ENCODE assay signal across 8 cellular contexts in the genomic region with DNA sequence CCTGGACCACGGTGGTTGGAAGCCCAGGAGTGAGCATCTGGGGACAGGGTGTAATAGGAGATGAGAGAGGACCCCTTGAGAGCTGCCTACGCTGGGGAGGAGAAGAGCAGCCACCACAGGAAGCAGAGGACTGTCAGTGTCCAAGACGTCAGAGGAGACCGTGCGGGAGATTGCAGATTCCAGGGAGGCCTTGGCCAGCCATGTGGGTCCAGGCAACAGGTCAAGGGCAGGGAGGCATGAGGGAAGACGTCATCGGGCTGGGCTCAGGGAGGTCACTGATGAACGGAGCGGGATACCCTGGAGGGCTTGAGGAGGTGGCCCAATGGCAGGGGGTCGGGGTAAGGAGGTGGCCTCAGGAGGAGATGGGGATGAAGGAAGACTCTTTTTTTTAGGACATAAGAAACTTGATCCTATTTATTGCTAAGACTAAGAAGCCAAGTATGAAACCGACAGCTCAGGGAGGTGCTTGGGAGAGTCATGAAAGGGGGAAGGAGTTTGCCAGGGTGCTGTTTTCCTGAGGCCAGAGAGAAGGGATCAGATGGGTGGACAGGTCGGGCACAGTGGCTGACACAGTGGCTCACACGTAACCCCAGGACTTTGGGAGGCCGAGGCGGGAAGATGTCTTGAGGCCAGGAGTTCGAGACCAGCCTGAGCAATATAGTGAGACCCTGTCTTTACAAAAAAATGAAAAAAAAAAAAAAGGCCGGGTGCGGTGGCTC. TPM values are rescaled to one million over a fixed set of nuclear protein-coding genes. Genes with fewer than 3 reads are reported as not detected.
DNase-seq lines count a peak whose midpoint lies in the region; ATAC-seq, FAIRE-seq and TF ChIP-seq lines count a peak whose summit lies in the region.
"Not testable (repeated sequence)": the region's sequence is repeated elsewhere in the genome, so short reads cannot be mapped to it uniquely, and the experiment has no call there.

No MANE protein-coding gene starts in this region.

- H4K20me1 ChIP-seq in KMS-11 (ENCODE audit: insufficient read depth); H1 (replicated peaks in 1 of 2; ENCODE audit: control insufficient read depth in 1 of 2, insufficient read depth in 2 of 2, low read length in 2 of 2): not testable (repeated sequence)

- not testable (repeated sequence) for H4K5ac ChIP-seq in H1 (ENCODE audit: insufficient read length, low read depth, low read length)

- not testable (repeated sequence) for H3K4ac ChIP-seq in H1 (replicated peaks; ENCODE audit: insufficient read length, low read depth, low read length)

- H2BK20ac ChIP-seq in H1 (ENCODE audit: low read length), result not testable (repeated sequence)

- not testable (repeated sequence) for H2AK5ac ChIP-seq in H1 (ENCODE audit: low read depth, low read length)

- H3K4me2 ChIP-seq in KMS-11, result peak overlapping the region; percentile 55; the same call in 1 of the 2 replicates
- H3K4me2 ChIP-seq in H1 (ENCODE audit: insufficient read depth in 1 of 2, low read depth in 2 of 2, low read length in 2 of 2), result not testable (repeated sequence)

- CTCF ChIA-PET in H1 (lab: Charles Lee; ENCODE audit: partially characterized antibody), result interaction anchor here (0.8 kb wide), 1 partner anchor 39 kb away, joined by 3 read pairs; no protein-coding TSS in a partner anchor

- not testable (repeated sequence) for H3K23ac ChIP-seq in H1 (ENCODE audit: insufficient read length)

- not testable (repeated sequence) for H3K4me3 ChIP-seq in KMS-11 (IDR thresholded peaks at IDR 0.05; ENCODE audit: insufficient read depth, low read depth, low read length); adrenal gland; H1 (ENCODE audit: extremely low read depth in 1 of 4, insufficient read depth in 2 of 4, low read depth in 3 of 4, low read length in 4 of 4)

- not testable (repeated sequence) for H3K79me1 ChIP-seq in H1 (ENCODE audit: low read depth, low read length)

- H2BK5ac ChIP-seq in H1 (ENCODE audit: low read depth, low read length), result peak overlapping the region; percentile 52; the same call in 1 of the 2 replicates

- H3K27me3 Mint-ChIP-seq in mesothelial cell of epicardium (ENCODE audit: low read depth); progenitor cell of endocrine pancreas; type B pancreatic cell: not testable (repeated sequence)

- TF ChIP-seq RAD21 in H1 (IDR thresholded peaks at IDR 0.05 in 1 of 2, conservative IDR thresholded peaks at IDR 0.05 in 1 of 2; ENCODE audit: low read depth in 2 of 2, low read length in 2 of 2), result not testable (repeated sequence)

- H2BK120ac ChIP-seq in H1 (replicated peaks; ENCODE audit: low read depth, low read length), result not testable (repeated sequence)

- H3K27me3 ChIP-seq in KMS-11 (ENCODE audit: insufficient read depth, low read depth); adrenal gland; H1 (replicated peaks in 1 of 4; ENCODE audit: control insufficient read depth in 3 of 4, extremely low read depth in 1 of 4, insufficient read depth in 3 of 4, low read length in 3 of 4): not testable (repeated sequence)

- not testable (repeated sequence) for H3K36me3 ChIP-seq in KMS-11 (ENCODE audit: insufficient read depth); adrenal gland (replicated peaks in 1 of 2); H1 (ENCODE audit: control insufficient read depth in 2 of 4, insufficient read depth in 4 of 4, low read length in 3 of 4)

- H4K91ac ChIP-seq in H1 (replicated peaks; ENCODE audit: insufficient read length, low read length), result not testable (repeated sequence)

- not testable (repeated sequence) for H2BK15ac ChIP-seq in H1 (ENCODE audit: low read length)

- FAIRE-seq in H1 (lab: Jason Lieb, UNC), result not testable (repeated sequence)

- not testable (repeated sequence) for H3K36me3 Mint-ChIP-seq in mesothelial cell of epicardium; progenitor cell of endocrine pancreas (ENCODE audit: insufficient read depth); type B pancreatic cell

- intact Hi-C loops in adrenal gland (cut with DNase I); left cardiac atrium (cut with DNase I): not testable (repeated sequence)

- H3K27ac Mint-ChIP-seq in mesothelial cell of epicardium (peak overlapping the region; percentile 100), progenitor cell of endocrine pancreas (peak overlapping the region; percentile 99), type B pancreatic cell (peak overlapping the region; percentile 93)

- H3K9me3 ChIP-seq in adrenal gland (replicated peaks in 1 of 3); H1 (ENCODE audit: insufficient read depth in 2 of 2, low read depth in 1 of 2, low read length in 1 of 2): not testable (repeated sequence)

- H2AFZ ChIP-seq in KMS-11 (ENCODE audit: low read depth); H1 (ENCODE audit: low read length): not testable (repeated sequence)

- H2BK12ac ChIP-seq in H1 (ENCODE audit: low read depth, low read length), result 0 out of 2 replicates have a peak overlapping the region, but pooled peaks have one; percentile 60

- H3K23me2 ChIP-seq in H1 (ENCODE audit: low read depth, low read length), result not testable (repeated sequence)

- H3K4me3 Mint-ChIP-seq in mesothelial cell of epicardium; progenitor cell of endocrine pancreas (ENCODE audit: low read depth): not testable (repeated sequence)
- peak overlapping the region; percentile 63 for H3K4me3 Mint-ChIP-seq in type B pancreatic cell

- H3K9me3 Mint-ChIP-seq in mesothelial cell of epicardium; progenitor cell of endocrine pancreas (ENCODE audit: low read depth); type B pancreatic cell: not testable (repeated sequence)

- H3K18ac ChIP-seq in H1 (ENCODE audit: extremely low read depth, low read length), result peak overlapping the region; percentile 71; the same call in 1 of the 2 replicates

- not testable (repeated sequence) for TF ChIP-seq POLR2A in adrenal gland (IDR thresholded peaks at IDR 0.05); H1 (IDR thresholded peaks at IDR 0.05; ENCODE audit: control extremely low read depth in 1 of 2, low read depth in 2 of 2, low read length in 2 of 2)

- H3K9ac ChIP-seq in KMS-11; H1 (replicated peaks in 1 of 4; ENCODE audit: extremely low read depth in 1 of 4, low read depth in 3 of 4, low read length in 3 of 4): not testable (repeated sequence)

- peak overlapping the region; percentile 73 for H3K27ac ChIP-seq in C4-2B
- H3K27ac ChIP-seq in KMS-11, result peak overlapping the region; percentile 94; the same call in 1 of the 2 replicates
- peak overlapping the region in 4 of 5 donors; percentile 33 to 84 (median 72) for H3K27ac ChIP-seq in adrenal gland
- not testable (repeated sequence) for H3K27ac ChIP-seq in H1 (ENCODE audit: low read depth, low read length)

- not testable (repeated sequence) for TF ChIP-seq CTCF in C4-2B (conservative IDR thresholded peaks at IDR 0.05); KMS-11 (conservative IDR thresholded peaks at IDR 0.05; ENCODE audit: low read depth, low read length); adrenal gland (IDR thresholded peaks at IDR 0.05); H1 (IDR thresholded peaks at IDR 0.05; ENCODE audit: control extremely low read depth in 1 of 3, insufficient read depth in 1 of 3, low read depth in 1 of 3, low read length in 3 of 3); mesothelial cell of epicardium (IDR thresholded peaks at IDR 0.05; ENCODE audit: unreplicated experiment); progenitor cell of endocrine pancreas (IDR thresholded peaks at IDR 0.05; ENCODE audit: unreplicated experiment); type B pancreatic cell (conservative IDR thresholded peaks at IDR 0.05)

- ATAC-seq in left cardiac atrium, result peak; percentile 6 to 11

- H3K79me2 ChIP-seq in KMS-11 (ENCODE audit: insufficient read depth, low read depth) (peaks cover 47% of the 10 kb centered on the region; the same call in 1 of the 2 replicates), H1 (ENCODE audit: control insufficient read depth in 1 of 2, insufficient read depth in 2 of 2, low read length in 2 of 2) (peaks cover 0 to 43% of the 10 kb centered on the region in 2 experiments; a peak in 2 of 4 replicates)

- H3K4me1 Mint-ChIP-seq in mesothelial cell of epicardium (peaks cover 40% of the 10 kb centered on the region), progenitor cell of endocrine pancreas (ENCODE audit: low read depth) (peaks cover 44% of the 10 kb centered on the region), type B pancreatic cell (ENCODE audit: unreplicated experiment) (peaks cover 43% of the 10 kb centered on the region)

- not testable (repeated sequence) for H3K14ac ChIP-seq in H1 (ENCODE audit: insufficient read length)

- DNase-seq in adrenal gland, result peak; percentile 44 to 73 (median 68)
- not testable (repeated sequence) for DNase-seq in H1 (ENCODE audit: low read depth in 1 of 2, low spot score in 2 of 2); left cardiac atrium; mesothelial cell of epicardium (ENCODE audit: low spot score in 2 of 2, unreplicated experiment in 2 of 2); progenitor cell of endocrine pancreas (ENCODE audit: low spot score, unreplicated experiment); type B pancreatic cell (ENCODE audit: extremely low spot score, unreplicated experiment)

- 64 to 70% (median 67%) methylated on average over 18 of the region's 18 CpGs for WGBS in adrenal gland, 4 donors
- WGBS in H1 (ENCODE audit: extremely low coverage in 1 of 2, insufficient coverage in 1 of 2, insufficient read length in 1 of 2, insufficient replicate concordance in 2 of 2, low coverage in 1 of 2, low lambda C conversion rate in 2 of 2, missing lambda C conversion rate in 1 of 2), 2 experiments, result 94% methylated on average over 11 of the region's 18 CpGs; no CpG with 5 or more reads in 1 of the 2 experiments

- not testable (repeated sequence) for H4K8ac ChIP-seq in H1 (ENCODE audit: extremely low read depth, insufficient read depth, low read length)

- not testable (repeated sequence) for TF ChIP-seq EP300 in H1 (IDR thresholded peaks at IDR 0.05; ENCODE audit: borderline replicate concordance in 1 of 2, low read depth in 2 of 2, low read length in 2 of 2)

- POLR2A ChIA-PET in H1 (lab: Charles Lee; ENCODE audit: partially characterized antibody), result not testable (repeated sequence)

- not testable (repeated sequence) for H3K56ac ChIP-seq in H1 (replicated peaks; ENCODE audit: insufficient read length, low read depth, low read length)

- H3K4me1 ChIP-seq in KMS-11 (ENCODE audit: low read depth, poor library complexity, severe bottlenecking) (peaks cover 73% of the 10 kb centered on the region), adrenal gland (replicated peaks in 1 of 2) (peaks cover 17 to 18% of the 10 kb centered on the region in 2 donors)
- H3K4me1 ChIP-seq in H1 (replicated peaks in 1 of 4; ENCODE audit: control insufficient read depth in 3 of 4, insufficient read depth in 4 of 4, low read length in 3 of 4), result not testable (repeated sequence)

RNA-seq across cellular contexts. Expression of gene CASTOR2, which starts 30.5 kb away (rescaled TPM):
- total RNA-seq in adrenal gland (10 to 100 TPM; 15.2 to 48.4 (median 23.1) TPM), left cardiac atrium (10 to 100 TPM; 31.0 to 35.6 TPM), mesothelial cell of epicardium (40.8 to 44.5 TPM (median 41.8 TPM) in 3 replicates), progenitor cell of endocrine pancreas (67.0 and 79.8 TPM in 2 replicates), type B pancreatic cell (ENCODE audit: low replicate concordance) (42.8 and 70.3 TPM in 2 replicates)
- polyA plus RNA-seq in adrenal gland (1 to 10 TPM in 2 of 3 donors, under 1 TPM in 1; 0.47 to 3.6 (median 2.0) TPM), H1 (2011; rRNA removed) (12.1 and 18.7 TPM in 2 replicates)
- total RNA-seq in H1 (2021; fragmentation: NEBNext Ultra II Directional; extraction: Animal tissue kit (Norgen Biotek cat#: 25700)), result 45.9 and 47.8 TPM in 2 replicates
- polyA plus RNA-seq in H1 (2011; cell fraction: cytosol; rRNA removed), result 11.6 TPM
- 15.6 TPM for polyA plus RNA-seq in H1 (2011; cell fraction: nucleus; rRNA removed)
- 5.9 to 11.9 TPM (median 10.1 TPM) in 4 replicates for polyA plus RNA-seq in H1 (2012, experiment 1 of 2)
- polyA plus RNA-seq in H1 (2012, experiment 2 of 2), result 7.4 TPM
- polyA plus RNA-seq in H1 (2013, experiment 1 of 2), result 12.1 TPM
- polyA plus RNA-seq in H1 (2013, experiment 2 of 2), result 11.4 TPM
- polyA minus RNA-seq in H1 (2011; rRNA and poly(A)+ RNA removed), result 38.3 and 52.6 TPM in 2 replicates
- 31.9 TPM for polyA minus RNA-seq in H1 (2011; cell fraction: cytosol; rRNA and poly(A)+ RNA removed)
- 14.4 TPM for polyA minus RNA-seq in H1 (2011; cell fraction: nucleus; rRNA and poly(A)+ RNA removed)
